In genomic region chr2:95234286-95234785, GRCh38 we compare ENCODE assay signal across 36 cellular contexts. TPM values are rescaled to one million over a fixed set of nuclear protein-coding genes. Genes with fewer than 3 reads are reported as not detected.
"Had no signal": no experiment of that assay in that cellular context is flagged by ENCODE, and none has a peak within 500 bp of the region (broad histone marks: within the 10 kb centered on the region; RNA-seq: fewer than 3 reads in every experiment).

No MANE protein-coding gene starts in this region.

- H3K4me2 ChIP-seq: PC-9 had no signal

- DNase-seq: activated CD4-positive, alpha-beta memory T cell treated with anti-CD3 and anti-CD28 coated beads, Interleukin-2, amount 10 ng/mL, durations not matched to agents 7 days and 5 days; activated CD4-positive, alpha-beta T cell treated with anti-CD3 and anti-CD28 coated beads for 1 hour; activated CD4-positive, alpha-beta T cell treated with anti-CD3 and anti-CD28 coated beads for 48 hours; activated CD4-positive, CD25-positive, alpha-beta regulatory T cell; activated CD8-positive, alpha-beta memory T cell treated with anti-CD3 and anti-CD28 coated beads for 24 hours; activated CD8-positive, alpha-beta memory T cell treated with anti-CD3 and anti-CD28 coated beads, Interleukin-2, amount 10 ng/mL, durations not matched to agents 7 days and 5 days; activated CD8-positive, alpha-beta memory T cell treated with anti-CD3 and anti-CD28 coated beads, Interleukin-2, amount 50 U/mL, for 48 hours; activated gamma-delta T cell; activated naive CD4-positive, alpha-beta T cell treated with anti-CD3 and anti-CD28 coated beads for 36 hours; activated T-cell treated with anti-CD3 and anti-CD28 coated beads, Interleukin-2, amount 50 U/mL, for 48 hours; adrenal gland; body of pancreas; central memory CD4-positive, alpha-beta T cell; Karpas-422; KBM-7; MG63; MV-4-11; NCI-H1092; NCI-H1436 treated with DMSO at 0.1 percent for 48 hours; NCI-H1694 treated with DMSO at 0.1 percent for 48 hours; NCI-H2029; NCI-H345; NCI-H510A; NCI-H526; NCI-H748 treated with DMSO at 0.1 percent for 48 hours; NK-92 treated with Interleukin-12 subunit alpha and Interleukin-12 subunit beta, amount 100 ng/mL, for 24 hours; PC-9; Right ventricle myocardium superior; SW 1271; T-helper 1 cell; T-helper 2 cell; T-helper 9 cell; WERI-Rb-1 had no signal

- H3K4me1 ChIP-seq: adrenal gland, body of pancreas had no signal

- H2AFZ ChIP-seq: PC-9 had no signal

- H3K36me3 Mint-ChIP-seq: activated CD8-positive, alpha-beta memory T cell treated with anti-CD3 and anti-CD28 coated beads, Interleukin-2, amount 10 ng/mL, durations not matched to agents 7 days and 5 days had no signal

- H3K27me3 Mint-ChIP-seq: activated CD8-positive, alpha-beta memory T cell treated with anti-CD3 and anti-CD28 coated beads, Interleukin-2, amount 10 ng/mL, durations not matched to agents 7 days and 5 days; IgD-negative memory B cell had no signal

- H3K9me3 ChIP-seq: adrenal gland, body of pancreas, MG63 had no signal

- H3K4me3 ChIP-seq: adrenal gland, body of pancreas, MG63, PC-9 had no signal

- H3K27me3 ChIP-seq: adrenal gland, body of pancreas, MG63 had no signal

- H3K4me1 Mint-ChIP-seq: activated CD4-positive, alpha-beta memory T cell treated with anti-CD3 and anti-CD28 coated beads, Interleukin-2, amount 10 ng/mL, durations not matched to agents 7 days and 5 days; activated CD8-positive, alpha-beta memory T cell treated with anti-CD3 and anti-CD28 coated beads, Interleukin-2, amount 10 ng/mL, durations not matched to agents 7 days and 5 days; activated T-helper 17 cell treated with anti-CD3 and anti-CD28 coated beads, Interleukin-2, amount 50 U/mL, for 72 hours; IgD-negative memory B cell had no signal

- H3K27ac Mint-ChIP-seq: activated CD4-positive, alpha-beta memory T cell treated with anti-CD3 and anti-CD28 coated beads, Interleukin-2, amount 10 ng/mL, durations not matched to agents 7 days and 5 days; activated CD8-positive, alpha-beta memory T cell treated with anti-CD3 and anti-CD28 coated beads, Interleukin-2, amount 10 ng/mL, durations not matched to agents 7 days and 5 days; activated naive CD4-positive, alpha-beta T cell treated with anti-CD3 and anti-CD28 coated beads for 36 hours; activated naive CD4-positive, alpha-beta T cell treated with anti-CD3 and anti-CD28 coated beads, Interleukin-2, amount 50 U/mL, for 72 hours; activated T-helper 17 cell treated with anti-CD3 and anti-CD28 coated beads, Interleukin-2, amount 50 U/mL, for 72 hours; IgD-negative memory B cell had no signal

- H3K36me3 ChIP-seq: adrenal gland, MG63, WERI-Rb-1 had no signal

- H3K27ac ChIP-seq: adrenal gland, body of pancreas, PC-9, WERI-Rb-1 had no signal

- H3K4me3 Mint-ChIP-seq: activated CD4-positive, alpha-beta memory T cell treated with anti-CD3 and anti-CD28 coated beads, Interleukin-2, amount 10 ng/mL, durations not matched to agents 7 days and 5 days; activated CD8-positive, alpha-beta memory T cell treated with anti-CD3 and anti-CD28 coated beads, Interleukin-2, amount 10 ng/mL, durations not matched to agents 7 days and 5 days; activated naive CD4-positive, alpha-beta T cell treated with anti-CD3 and anti-CD28 coated beads for 36 hours; activated T-helper 17 cell treated with anti-CD3 and anti-CD28 coated beads, Interleukin-2, amount 50 U/mL, for 72 hours; IgD-negative memory B cell had no signal

RNA-seq across cellular contexts. Expression of gene PROM2, which starts 39.9 kb away (rescaled TPM):
- polyA plus RNA-seq: IgD-negative memory B cell had no signal
